In genomic region chr3:50272538-50272910, GRCh38 we compare ENCODE assay signal across 10 cellular contexts. TPM values are rescaled to one million over a fixed set of nuclear protein-coding genes. Genes with fewer than 3 reads are reported as not detected.
DNase-seq lines count a peak whose midpoint lies in the region; ATAC-seq, FAIRE-seq and TF ChIP-seq lines count a peak whose summit lies in the region.
"Not testable (repeated sequence)": the region's sequence is repeated elsewhere in the genome, so short reads cannot be mapped to it uniquely, and the experiment has no call there.
"Had no signal": no experiment of that assay in that cellular context is flagged by ENCODE, and none has a peak within 500 bp of the region (broad histone marks: within the 10 kb centered on the region; RNA-seq: fewer than 3 reads in every experiment).

No MANE protein-coding gene starts in this region.

- H3K36me3 ChIP-seq in keratinocyte (ENCODE audit: control insufficient read depth in 2 of 2, extremely low read depth in 1 of 2, insufficient read depth in 2 of 2, low read length in 2 of 2), result not testable (repeated sequence)

- H2AFZ ChIP-seq in keratinocyte (ENCODE audit: control insufficient read depth, low read length), result not testable (repeated sequence)

- not testable (repeated sequence) for H3K27me3 Mint-ChIP-seq in Calu3 (ENCODE audit: unreplicated experiment)
- peaks cover 40% of the 10 kb centered on the region for H3K27me3 Mint-ChIP-seq in T-helper 1 cell treated with Interleukin-12 subunit alpha and Interleukin-12 subunit beta and Interleukin-4 antibody, amounts not matched to agents 30 μg/mL and 1 μg/mL, for 36 hours (ENCODE audit: low read depth)
- H3K27me3 Mint-ChIP-seq in brain (peaks cover 38% of the 10 kb centered on the region), neural crest cell (ENCODE audit: low read depth) (peaks cover 47% of the 10 kb centered on the region)

- CTCF ChIA-PET in Calu3 (lab: Charles Lee), result interaction anchor here (0.7 to 1.8 kb wide), 3 partner anchors 12 to 84 kb away, joined by 4 to 8 read pairs (median 5); no protein-coding TSS in a partner anchor

- dilution Hi-C loops in keratinocyte (cut with MboI; ENCODE audit: extremely low pct_ligation_motif_present, low sequenced_read_pairs), result not testable (repeated sequence)

- peaks cover 40% of the 10 kb centered on the region for H3K27me3 ChIP-seq in keratinocyte (ENCODE audit: control insufficient read depth, extremely low read depth, insufficient read depth, low read length)

- not testable (repeated sequence) for TF ChIP-seq RAD21 in Ishikawa (IDR thresholded peaks at IDR 0.05; ENCODE audit: low read depth)

- not testable (repeated sequence) for DNase-seq in Calu3; keratinocyte (ENCODE audit: low read depth, low spot score); neural crest cell (ENCODE audit: low read depth, low spot score); stimulated activated effector memory CD8-positive, alpha-beta T cell treated with anti-CD3 and anti-CD28 coated beads, Interleukin-12 subunit alpha, Interleukin-12 subunit beta, amount 100 ng/mL, for 72 hours (ENCODE audit: low spot score in 2 of 2)

- not testable (repeated sequence) for H3K4me3 ChIP-seq in keratinocyte (ENCODE audit: control insufficient read depth in 2 of 3, extremely low read depth in 1 of 3, insufficient read depth in 2 of 3, low read depth in 1 of 3, low read length in 3 of 3)

- H3K27ac Mint-ChIP-seq in Calu3 (ENCODE audit: unreplicated experiment) (peak overlapping the region; percentile 32), brain (peak overlapping the region in 2 of 5 experiments; percentile 72 to 83)
- not testable (repeated sequence) for H3K27ac Mint-ChIP-seq in T-helper 1 cell treated with Interleukin-12 subunit alpha and Interleukin-12 subunit beta and Interleukin-4 antibody, amounts not matched to agents 30 μg/mL and 1 μg/mL, for 36 hours; neural crest cell (ENCODE audit: unreplicated experiment)
- H3K27ac Mint-ChIP-seq in stimulated activated effector memory CD8-positive, alpha-beta T cell treated with anti-CD3 and anti-CD28 coated beads, Interleukin-12 subunit alpha, Interleukin-12 subunit beta, amount 100 ng/mL, for 72 hours, result peak overlapping the region; percentile 91

- ATAC-seq in stimulated activated effector memory CD8-positive, alpha-beta T cell treated with anti-CD3 and anti-CD28 coated beads, Interleukin-12 subunit alpha, Interleukin-12 subunit beta, amount 100 ng/mL, for 72 hours, result not testable (repeated sequence)

- peaks cover 28% of the 10 kb centered on the region for H3K4me1 ChIP-seq in keratinocyte (ENCODE audit: control insufficient read depth, extremely low read depth, insufficient read depth, low read length)

- H3K27ac ChIP-seq in 22Rv1, result peak overlapping the region; percentile 73
- H3K27ac ChIP-seq in keratinocyte (ENCODE audit: control insufficient read depth, insufficient read depth, low read length), result not testable (repeated sequence)

- not testable (repeated sequence) for H3K9me3 Mint-ChIP-seq in Calu3 (ENCODE audit: low read depth, unreplicated experiment); T-helper 1 cell treated with Interleukin-12 subunit alpha and Interleukin-12 subunit beta and Interleukin-4 antibody, amounts not matched to agents 30 μg/mL and 1 μg/mL, for 36 hours; brain; neural crest cell; stimulated activated effector memory CD8-positive, alpha-beta T cell treated with anti-CD3 and anti-CD28 coated beads, Interleukin-12 subunit alpha, Interleukin-12 subunit beta, amount 100 ng/mL, for 72 hours

- H3K4me2 ChIP-seq in keratinocyte (ENCODE audit: control insufficient read depth, extremely low read depth, insufficient read depth, low read depth, low read length), result peak overlapping the region; percentile 87

- not testable (repeated sequence) for BruUV-seq in Calu3 (replicated peaks; lab: Mats Ljungman, UMichigan)

- TF ChIP-seq CTCF in 22Rv1 (IDR thresholded peaks at IDR 0.05); Calu3 (IDR thresholded peaks at IDR 0.05; ENCODE audit: unreplicated experiment); brain (conservative IDR thresholded peaks at IDR 0.05); keratinocyte (optimal IDR thresholded peaks at IDR 0.05 in 1 of 3, IDR thresholded peaks at IDR 0.05 in 1 of 3, conservative IDR thresholded peaks at IDR 0.05 in 1 of 3; ENCODE audit: extremely low read depth in 1 of 3, insufficient read depth in 2 of 3, low read length in 3 of 3); neural crest cell (conservative IDR thresholded peaks at IDR 0.05): not testable (repeated sequence)

- H3K9me3 ChIP-seq in keratinocyte (ENCODE audit: control insufficient read depth, low read depth, low read length), result not testable (repeated sequence)

- peaks cover 44% of the 10 kb centered on the region for H3K36me3 Mint-ChIP-seq in Calu3 (ENCODE audit: insufficient read depth, unreplicated experiment)
- not testable (repeated sequence) for H3K36me3 Mint-ChIP-seq in T-helper 1 cell treated with Interleukin-12 subunit alpha and Interleukin-12 subunit beta and Interleukin-4 antibody, amounts not matched to agents 30 μg/mL and 1 μg/mL, for 36 hours (ENCODE audit: low read depth); brain; neural crest cell (ENCODE audit: low read depth); stimulated activated effector memory CD8-positive, alpha-beta T cell treated with anti-CD3 and anti-CD28 coated beads, Interleukin-12 subunit alpha, Interleukin-12 subunit beta, amount 100 ng/mL, for 72 hours

- peaks cover 48% of the 10 kb centered on the region for H3K4me1 Mint-ChIP-seq in Calu3 (ENCODE audit: low read depth, unreplicated experiment)
- H3K4me1 Mint-ChIP-seq in T-helper 1 cell treated with Interleukin-12 subunit alpha and Interleukin-12 subunit beta and Interleukin-4 antibody, amounts not matched to agents 30 μg/mL and 1 μg/mL, for 36 hours (ENCODE audit: low read depth), result peaks cover 21% of the 10 kb centered on the region
- peaks cover 56% of the 10 kb centered on the region for H3K4me1 Mint-ChIP-seq in brain
- peaks cover 35% of the 10 kb centered on the region for H3K4me1 Mint-ChIP-seq in neural crest cell
- peaks cover 38% of the 10 kb centered on the region for H3K4me1 Mint-ChIP-seq in stimulated activated effector memory CD8-positive, alpha-beta T cell treated with anti-CD3 and anti-CD28 coated beads, Interleukin-12 subunit alpha, Interleukin-12 subunit beta, amount 100 ng/mL, for 72 hours

- not testable (repeated sequence) for FAIRE-seq in keratinocyte (lab: Jason Lieb, UNC)

- H3K79me2 ChIP-seq in keratinocyte (ENCODE audit: control insufficient read depth, insufficient read depth, low read length), result not testable (repeated sequence)

- H3K4me3 Mint-ChIP-seq in Calu3 (ENCODE audit: low read depth, unreplicated experiment), result peak overlapping the region; percentile 63
- H3K4me3 Mint-ChIP-seq in T-helper 1 cell treated with Interleukin-12 subunit alpha and Interleukin-12 subunit beta and Interleukin-4 antibody, amounts not matched to agents 30 μg/mL and 1 μg/mL, for 36 hours, result peak overlapping the region; percentile 75
- H3K4me3 Mint-ChIP-seq in brain, result peak overlapping the region in 4 of 5 experiments; percentile 78 to 82 (median 80)
- H3K4me3 Mint-ChIP-seq in neural crest cell, result peak overlapping the region; percentile 81
- H3K4me3 Mint-ChIP-seq in stimulated activated effector memory CD8-positive, alpha-beta T cell treated with anti-CD3 and anti-CD28 coated beads, Interleukin-12 subunit alpha, Interleukin-12 subunit beta, amount 100 ng/mL, for 72 hours, result peak overlapping the region; percentile 83

- not testable (repeated sequence) for TF ChIP-seq EP300 in Ishikawa (IDR thresholded peaks at IDR 0.05; ENCODE audit: borderline replicate concordance)

- H4K20me1 ChIP-seq in keratinocyte (ENCODE audit: control insufficient read depth, extremely low read depth, insufficient read depth, low read length), result not testable (repeated sequence)

- not testable (repeated sequence) for H3K9ac ChIP-seq in keratinocyte (ENCODE audit: control insufficient read depth, extremely low read depth, insufficient read depth, low read length)

- not testable (repeated sequence) for H3K9me1 ChIP-seq in keratinocyte (ENCODE audit: control insufficient read depth, extremely low read depth, insufficient read depth, low read length)

- intact Hi-C loops in Calu3 (cut with micrococcal nuclease; ENCODE audit: unreplicated experiment), result loop anchor here (2.0 to 10.0 kb wide), 2 partner anchors 52 to 152 kb away; partner anchors contain the start of genes HYAL2 and TUSC2

RNA-seq across cellular contexts. Expression of gene SEMA3B, which starts 3.6 kb away (rescaled TPM):
- total RNA-seq in Calu3 (2022) (20.3 and 25.7 TPM in 2 replicates), neural crest cell (2.3 and 2.9 TPM in 2 replicates)
- polyA plus RNA-seq in brain (ENCODE audit: insufficient read depth, low read depth, low replicate concordance) (60.5 TPM), keratinocyte (0.33 to 0.81 TPM (median 0.58 TPM) in 3 replicates)
- polyA plus RNA-seq in keratinocyte (2011; ENCODE audit: low read depth), result 1.2 TPM
- polyA plus RNA-seq in keratinocyte (2011; cell fraction: cytosol; rRNA removed), result 0.23 and 0.26 TPM in 2 replicates
- 2.5 and 3.3 TPM in 2 replicates for polyA plus RNA-seq in keratinocyte (2011; cell fraction: nucleus; rRNA removed)
- 0.52 and 0.86 TPM in 2 replicates for polyA plus RNA-seq in keratinocyte (2012; ENCODE audit: low replicate concordance)
- polyA minus RNA-seq in keratinocyte, result 0.29 to 0.33 TPM (median 0.30 TPM) in 3 replicates
- 8.8 TPM for polyA minus RNA-seq in keratinocyte (2011; cell fraction: cytosol; rRNA and poly(A)+ RNA removed)
- polyA minus RNA-seq in keratinocyte (2011; cell fraction: nucleus; rRNA and poly(A)+ RNA removed), result 2.9 and 3.7 TPM in 2 replicates
- polyA plus RNA-seq: CD14-positive monocyte had no signal

RNA-seq across cellular contexts. Expression of gene LSMEM2, which starts 6.4 kb away (rescaled TPM):
- 0.32 TPM in 1 of 2 replicates, not detected in the other for total RNA-seq in Calu3 (2022)
- polyA plus RNA-seq in brain (ENCODE audit: insufficient read depth, low read depth, low replicate concordance), result 0.51 TPM
- not detected in 3 replicates for polyA plus RNA-seq in keratinocyte
- polyA plus RNA-seq in keratinocyte (2011; ENCODE audit: low read depth), result not detected
- not detected in 2 replicates for polyA plus RNA-seq in keratinocyte (2011; cell fraction: cytosol; rRNA removed)
- polyA plus RNA-seq in keratinocyte (2011; cell fraction: nucleus; rRNA removed), result 0.17 TPM in 1 of 2 replicates, not detected in the other
- polyA plus RNA-seq in keratinocyte (2012; ENCODE audit: low replicate concordance), result not detected in 2 replicates
- polyA minus RNA-seq in keratinocyte, result not detected in 3 replicates
- polyA minus RNA-seq in keratinocyte (2011; cell fraction: cytosol; rRNA and poly(A)+ RNA removed), result not detected
- polyA minus RNA-seq in keratinocyte (2011; cell fraction: nucleus; rRNA and poly(A)+ RNA removed), result not detected in 2 replicates
- not detected in 2 replicates for total RNA-seq in neural crest cell
- total RNA-seq: LHCN-M2 had no signal
- polyA plus RNA-seq: CD14-positive monocyte had no signal

RNA-seq across cellular contexts. Expression of gene IFRD2, which starts 19.7 kb away (rescaled TPM):
- total RNA-seq in Calu3 (2022) (121 TPM in 2 replicates), neural crest cell (69.2 and 77.1 TPM in 2 replicates)
- polyA plus RNA-seq in brain (ENCODE audit: insufficient read depth, low read depth, low replicate concordance) (16.7 TPM), keratinocyte (43.1 to 90.4 TPM (median 50.3 TPM) in 3 replicates)
- 25.7 TPM for polyA plus RNA-seq in keratinocyte (2011; ENCODE audit: low read depth)
- polyA plus RNA-seq in keratinocyte (2011; cell fraction: cytosol; rRNA removed), result 48.9 and 70.6 TPM in 2 replicates
- polyA plus RNA-seq in keratinocyte (2011; cell fraction: nucleus; rRNA removed), result 110 and 122 TPM in 2 replicates
- 67.8 and 89.0 TPM in 2 replicates for polyA plus RNA-seq in keratinocyte (2012; ENCODE audit: low replicate concordance)
- 48.6 to 148 TPM (median 53.7 TPM) in 3 replicates for polyA minus RNA-seq in keratinocyte
- 67.9 TPM for polyA minus RNA-seq in keratinocyte (2011; cell fraction: cytosol; rRNA and poly(A)+ RNA removed)
- 32.0 and 34.3 TPM in 2 replicates for polyA minus RNA-seq in keratinocyte (2011; cell fraction: nucleus; rRNA and poly(A)+ RNA removed)

RNA-seq across cellular contexts. Expression of gene HYAL3, which starts 26.7 kb away (rescaled TPM):
- total RNA-seq in Calu3 (2022) (4.3 and 5.5 TPM in 2 replicates), neural crest cell (2.9 and 4.4 TPM in 2 replicates)
- polyA plus RNA-seq in brain (ENCODE audit: insufficient read depth, low read depth, low replicate concordance) (4.2 TPM), keratinocyte (6.6 to 15.6 TPM (median 10.3 TPM) in 3 replicates)
- 1.3 TPM for polyA plus RNA-seq in keratinocyte (2011; ENCODE audit: low read depth)
- polyA plus RNA-seq in keratinocyte (2011; cell fraction: cytosol; rRNA removed), result 8.8 and 15.8 TPM in 2 replicates
- polyA plus RNA-seq in keratinocyte (2011; cell fraction: nucleus; rRNA removed), result 14.3 and 18.5 TPM in 2 replicates
- polyA plus RNA-seq in keratinocyte (2012; ENCODE audit: low replicate concordance), result 3.2 and 9.2 TPM in 2 replicates
- polyA minus RNA-seq in keratinocyte, result 5.2 to 15.4 TPM (median 14.1 TPM) in 3 replicates
- 15.5 TPM for polyA minus RNA-seq in keratinocyte (2011; cell fraction: cytosol; rRNA and poly(A)+ RNA removed)
- 7.7 and 8.8 TPM in 2 replicates for polyA minus RNA-seq in keratinocyte (2011; cell fraction: nucleus; rRNA and poly(A)+ RNA removed)

RNA-seq across cellular contexts. Expression of gene NAA80, which starts 26.7 kb away (rescaled TPM):
- 11.6 and 15.0 TPM in 2 replicates for total RNA-seq in Calu3 (2022)
- polyA plus RNA-seq in brain (ENCODE audit: insufficient read depth, low read depth, low replicate concordance), result 14.0 TPM
- 6.1 to 9.4 TPM (median 8.0 TPM) in 3 replicates for polyA plus RNA-seq in keratinocyte
- 3.4 TPM for polyA plus RNA-seq in keratinocyte (2011; ENCODE audit: low read depth)
- 4.2 and 8.2 TPM in 2 replicates for polyA plus RNA-seq in keratinocyte (2011; cell fraction: cytosol; rRNA removed)
- polyA plus RNA-seq in keratinocyte (2011; cell fraction: nucleus; rRNA removed), result 21.2 and 34.6 TPM in 2 replicates
- 8.9 and 11.4 TPM in 2 replicates for polyA plus RNA-seq in keratinocyte (2012; ENCODE audit: low replicate concordance)
- polyA minus RNA-seq in keratinocyte, result 6.9 to 30.9 TPM (median 8.3 TPM) in 3 replicates
- polyA minus RNA-seq in keratinocyte (2011; cell fraction: cytosol; rRNA and poly(A)+ RNA removed), result 4.6 TPM
- 3.9 and 6.3 TPM in 2 replicates for polyA minus RNA-seq in keratinocyte (2011; cell fraction: nucleus; rRNA and poly(A)+ RNA removed)
- 9.7 and 10.7 TPM in 2 replicates for total RNA-seq in neural crest cell
